In the genomic region with DNA sequence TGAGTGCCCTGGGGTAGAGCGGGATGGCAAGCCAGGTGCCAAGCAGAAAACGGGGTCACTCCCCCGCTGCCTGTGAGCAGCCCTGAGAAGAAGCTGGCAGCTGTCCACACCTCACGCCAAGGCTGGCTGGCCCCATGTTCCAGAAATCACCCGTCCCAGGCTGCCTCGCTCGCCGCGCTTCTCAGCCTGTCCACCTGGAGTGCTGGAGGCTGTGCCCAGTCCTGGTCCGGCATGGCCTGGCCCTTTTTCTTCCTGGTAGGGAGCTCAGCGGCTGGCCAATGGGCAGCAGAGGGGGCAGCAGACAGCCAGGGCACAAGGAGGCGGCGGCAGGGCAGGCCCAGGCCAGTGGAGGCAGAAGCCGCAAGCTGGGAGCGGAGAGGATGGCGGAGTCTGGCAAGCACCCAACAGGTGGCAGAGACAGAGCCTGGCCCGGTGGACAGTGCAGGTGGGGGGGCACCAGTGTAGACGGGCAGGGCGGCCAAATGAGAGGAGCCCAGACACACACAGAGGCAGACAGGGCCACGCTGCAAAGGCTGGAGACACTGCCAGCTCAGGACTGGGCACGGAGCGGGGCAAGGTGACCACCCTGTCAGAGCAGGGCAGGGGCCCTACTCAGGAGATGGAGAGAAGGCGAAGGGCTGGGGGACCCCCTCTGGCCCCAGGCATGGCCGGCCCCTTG, we compare ENCODE assay signal across 10 cellular contexts. TPM values are rescaled to one million over a fixed set of nuclear protein-coding genes. Genes with fewer than 3 reads are reported as not detected.
DNase-seq lines count a peak whose midpoint lies in the region; ATAC-seq and TF ChIP-seq lines count a peak whose summit lies in the region.
"Had no signal": no experiment of that assay in that cellular context is flagged by ENCODE, and none has a peak within 500 bp of the region (broad histone marks: within the 10 kb centered on the region; RNA-seq: fewer than 3 reads in every experiment).

No MANE protein-coding gene starts in this region.

- DNase-seq in GM13976 (ENCODE audit: low spot score) = peak; percentile 19
- DNase-seq in NCI-H774 (lab: John Stamatoyannopoulos, UW) = peak; percentile 22
- DNase-seq in ovary = peak in 4 of 5 donors; percentile 7 to 34 (median 16)
- no peak for DNase-seq in NCI-H187 (lab: John Stamatoyannopoulos, UW)
- no peak for DNase-seq in effector CD4-positive, alpha-beta T cell
- DNase-seq: NCI-H2107 had no signal

- no peaks in the 10 kb centered on the region for H3K9me3 ChIP-seq in ovary

- no peak for TF ChIP-seq POLR2A in ovary (IDR thresholded peaks at IDR 0.05)

- no peak overlapping the region for H3K4me3 ChIP-seq in ovary

- intact Hi-C loops in ovary (cut with DNase I) = loop anchor here in 1 of 4 donors (10.0 kb wide), 1 partner anchor 706 kb away; no protein-coding TSS in a partner anchor

- TF ChIP-seq CTCF in GM13976 (IDR thresholded peaks at IDR 0.05; ENCODE audit: borderline replicate concordance, control extremely low read depth, extremely low read depth, insufficient read depth, missing control alignments) = no peak
- TF ChIP-seq CTCF in ovary (IDR thresholded peaks at IDR 0.05) = no peak

- no peak overlapping the region for H3K27ac ChIP-seq in ovary

- no peak for TF ChIP-seq EP300 in ovary (IDR thresholded peaks at IDR 0.05)

- H3K36me3 ChIP-seq in ovary = no peaks in the 10 kb centered on the region

- H3K27me3 ChIP-seq in ovary = no peaks in the 10 kb centered on the region

- ATAC-seq in esophagus mucosa (peak; percentile 30), GM19452 (IDR thresholded peaks at IDR 0.05; ENCODE audit: unreplicated experiment) (no peak), HG02763 (IDR thresholded peaks at IDR 0.05; ENCODE audit: unreplicated experiment) (no peak)

- in situ Hi-C loops in GM13976 (cut with MboI; ENCODE audit: low sequenced_read_pairs, unreplicated experiment) = loop anchor here (10.0 kb wide), 1 partner anchor 216 kb away; no protein-coding TSS in a partner anchor

- H3K4me1 ChIP-seq in ovary (ENCODE audit: insufficient read depth) = no peaks in the 10 kb centered on the region

- 68 to 77% (median 70%) methylated on average over 24 of the region's 24 CpGs for WGBS in ovary, 3 donors

RNA-seq across cellular contexts. Expression of a gene that starts 37.2 kb away (rescaled TPM):
- total RNA-seq in esophagus mucosa (0.40 TPM), ovary (1 to 10 TPM in 3 of 7 donors, under 1 TPM in 3, not detected in 1; 0.12 to 4.1 (median 0.99) TPM)
- under 1 TPM in 1 of 2 donors, not detected in 1; 0.54 TPM for polyA plus RNA-seq in ovary
- polyA plus RNA-seq: aorta had no signal

RNA-seq across cellular contexts. Expression of a gene that starts 47.8 kb away (rescaled TPM):
- total RNA-seq in esophagus mucosa = not detected
- total RNA-seq in ovary = 1 to 10 TPM in 1 of 7 donors, under 1 TPM in 1, not detected in 5; 0.89 to 1.4 TPM
- polyA plus RNA-seq in ovary = not detected

Comparison
In these comparisons a context has a peak if more than half of its experiments do, and no peak if none do; other contexts are left out.
1. DNase-seq: peak in GM13976 (single experiment), NCI-H774 (single experiment) and ovary (4 of 5); none in NCI-H187 (0 of 2) and effector CD4-positive, alpha-beta T cell (single experiment).